In genomic region chr1:143974416-143974815, GRCh38 we compare ENCODE assay signal across 9 cellular contexts. TPM values are rescaled to one million over a fixed set of nuclear protein-coding genes. Genes with fewer than 3 reads are reported as not detected.
DNase-seq lines count a peak whose midpoint lies in the region; ATAC-seq and TF ChIP-seq lines count a peak whose summit lies in the region.
"Not testable (repeated sequence)": the region's sequence is repeated elsewhere in the genome, so short reads cannot be mapped to it uniquely, and the experiment has no call there.
"Had no signal": no experiment of that assay in that cellular context is flagged by ENCODE, and none has a peak within 500 bp of the region (broad histone marks: within the 10 kb centered on the region; RNA-seq: fewer than 3 reads in every experiment).

No MANE protein-coding gene starts in this region.

- not testable (repeated sequence) for H3K27ac Mint-ChIP-seq in activated CD8-positive, alpha-beta T cell treated with anti-CD3 and anti-CD28 coated beads for 36 hours

- H3K27me3 Mint-ChIP-seq in activated CD8-positive, alpha-beta T cell treated with anti-CD3 and anti-CD28 coated beads for 36 hours: not testable (repeated sequence)

- CTCF ChIA-PET in activated CD8-positive, alpha-beta T cell treated with anti-CD3 and anti-CD28 coated beads for 36 hours (lab: Charles Lee): not testable (repeated sequence)

- H3K4me3 ChIP-seq in NB4 (ENCODE audit: low read depth, low read length): peak overlapping the region; percentile 47
- H3K4me3 ChIP-seq in breast epithelium: peak overlapping the region; percentile 37 to 61 (median 42)
- peak overlapping the region; percentile 36 for H3K4me3 ChIP-seq in fibroblast of villous mesenchyme (ENCODE audit: low read depth, low read length)
- H3K4me3 ChIP-seq in neutrophil (ENCODE audit: low read depth in 1 of 2, low read length in 1 of 2): peak overlapping the region; percentile 17 to 38
- H3K4me3 ChIP-seq in subcutaneous abdominal adipose tissue (ENCODE audit: low read depth in 1 of 5, low read length in 5 of 5): peak overlapping the region in 3 of 5 donors; percentile 33 to 42 (median 42)

- not testable (repeated sequence) for H3K36me3 Mint-ChIP-seq in activated CD8-positive, alpha-beta T cell treated with anti-CD3 and anti-CD28 coated beads for 36 hours (ENCODE audit: low read depth)

- not testable (repeated sequence) for ATAC-seq in activated CD8-positive, alpha-beta T cell treated with anti-CD3 and anti-CD28 coated beads for 36 hours

- not testable (repeated sequence) for H3K9me3 ChIP-seq in breast epithelium; neutrophil; subcutaneous abdominal adipose tissue (ENCODE audit: control insufficient read depth in 5 of 5, low read length in 5 of 5)

- H3K36me3 ChIP-seq in breast epithelium; neutrophil; subcutaneous abdominal adipose tissue (ENCODE audit: control insufficient read depth in 5 of 5, insufficient read depth in 5 of 5, low read length in 5 of 5): not testable (repeated sequence)

- not testable (repeated sequence) for H3K4me1 ChIP-seq in breast epithelium; neutrophil (ENCODE audit: control insufficient read depth in 1 of 2, insufficient read depth in 1 of 2, low read depth in 1 of 2, low read length in 1 of 2); subcutaneous abdominal adipose tissue (ENCODE audit: control insufficient read depth in 5 of 5, insufficient read depth in 5 of 5, low read length in 5 of 5)

- TF ChIP-seq POLR2A in NB4 (IDR thresholded peaks at IDR 0.05; ENCODE audit: extremely low read depth, insufficient read length); breast epithelium (IDR thresholded peaks at IDR 0.05): not testable (repeated sequence)

- not testable (repeated sequence) for H3K9me3 Mint-ChIP-seq in activated CD8-positive, alpha-beta T cell treated with anti-CD3 and anti-CD28 coated beads for 36 hours

- H3K4me1 Mint-ChIP-seq in activated CD8-positive, alpha-beta T cell treated with anti-CD3 and anti-CD28 coated beads for 36 hours (ENCODE audit: low read depth): not testable (repeated sequence)

- not testable (repeated sequence) for H3K27me3 ChIP-seq in breast epithelium; neutrophil; subcutaneous abdominal adipose tissue (ENCODE audit: control insufficient read depth in 5 of 5, insufficient read depth in 4 of 5, low read length in 5 of 5)

- POLR2A ChIA-PET in activated CD8-positive, alpha-beta T cell treated with anti-CD3 and anti-CD28 coated beads for 36 hours (lab: Charles Lee): not testable (repeated sequence)

- intact Hi-C loops in activated CD8-positive, alpha-beta T cell treated with anti-CD3 and anti-CD28 coated beads for 36 hours (cut with micrococcal nuclease); breast epithelium (cut with DNase I; ENCODE audit: low total_unique reads): not testable (repeated sequence)

- in situ Hi-C loops in Caki2 (cut with HindIII; ENCODE audit: low pct_unique_long_range_greater_than_20kb, low sequenced_read_pairs): not testable (repeated sequence)

- H3K4me3 Mint-ChIP-seq in activated CD8-positive, alpha-beta T cell treated with anti-CD3 and anti-CD28 coated beads for 36 hours: peak overlapping the region; percentile 74

- not testable (repeated sequence) for TF ChIP-seq CTCF in NB4 (IDR thresholded peaks at IDR 0.05; ENCODE audit: low read depth, low read length); activated CD8-positive, alpha-beta T cell treated with anti-CD3 and anti-CD28 coated beads for 36 hours (IDR thresholded peaks at IDR 0.05); breast epithelium (IDR thresholded peaks at IDR 0.05); fibroblast of villous mesenchyme (IDR thresholded peaks at IDR 0.05; ENCODE audit: insufficient read depth, low read depth, low read length); neutrophil (IDR thresholded peaks at IDR 0.05)

- H3K9ac ChIP-seq in subcutaneous abdominal adipose tissue (ENCODE audit: low read length in 5 of 5): not testable (repeated sequence)

- DNase-seq in Caki2 (ENCODE audit: low read depth) (peak; percentile 2), NB4 (ENCODE audit: low read depth) (peak; percentile 43), left kidney (ENCODE audit: low read depth, low spot score) (peak; percentile 58)
- peak; percentile 3 for DNase-seq in activated CD8-positive, alpha-beta T cell treated with anti-CD3 and anti-CD28 coated beads for 36 hours
- DNase-seq in breast epithelium (ENCODE audit: low spot score in 2 of 2); fibroblast of villous mesenchyme (ENCODE audit: low read depth): not testable (repeated sequence)

- H3K27ac ChIP-seq in breast epithelium; neutrophil; subcutaneous abdominal adipose tissue (ENCODE audit: low read depth, low read length): not testable (repeated sequence)

RNA-seq across cellular contexts. Expression of gene FAM72C, which starts 2.6 kb away (rescaled TPM):
- 2.3 and 6.8 TPM in 2 replicates for total RNA-seq in Caki2 (2014; rRNA removed; shearing (Covaris generic); ENCODE audit: low replicate concordance)
- 10 to 100 TPM; 21.4 to 25.9 TPM for total RNA-seq in activated CD8-positive, alpha-beta T cell treated with anti-CD3 and anti-CD28 coated beads for 36 hours
- under 1 TPM in 2 of 3 donors, not detected in 1; 0.32 to 0.59 TPM for total RNA-seq in breast epithelium
- 0.64 and 1.3 TPM in 2 replicates for total RNA-seq in fibroblast of villous mesenchyme
- total RNA-seq: sciatic nerve had no signal
